8 cellular contexts compared by ENCODE assay signal in genomic region chr17:1228752-1229353, GRCh38. TPM values are rescaled to one million over a fixed set of nuclear protein-coding genes. Genes with fewer than 3 reads are reported as not detected.
DNase-seq lines count a peak whose midpoint lies in the region; ATAC-seq lines count a peak whose summit lies in the region.

No MANE protein-coding gene starts in this region.

- H3K27me3 ChIP-seq in duodenal mucosa (ENCODE audit: control insufficient read depth in 1 of 2, insufficient read depth in 2 of 2, low read length in 2 of 2): no peaks in the 10 kb centered on the region

- peaks cover 0 to 32% of the 10 kb centered on the region in 2 donors for H3K4me1 ChIP-seq in duodenal mucosa (ENCODE audit: control insufficient read depth in 1 of 2, insufficient read depth in 2 of 2, low read length in 2 of 2)

- H3K9me3 ChIP-seq in duodenal mucosa (ENCODE audit: control insufficient read depth in 1 of 2, low read length in 2 of 2): no peaks in the 10 kb centered on the region

- no peak overlapping the region for H3K9ac ChIP-seq in duodenal mucosa (ENCODE audit: low read depth in 1 of 2, low read length in 2 of 2)

- peaks cover 0 to 12% of the 10 kb centered on the region in 2 donors for H3K36me3 ChIP-seq in duodenal mucosa (ENCODE audit: control insufficient read depth in 1 of 2, insufficient read depth in 2 of 2, low read length in 2 of 2)

- H3K4me3 ChIP-seq in duodenal mucosa (ENCODE audit: low read depth in 1 of 2, low read length in 2 of 2): peak overlapping the region; percentile 66 to 73

- H3K27ac ChIP-seq in duodenal mucosa (ENCODE audit: low read depth, low read length): peak overlapping the region; percentile 10

- ATAC-seq in GM18868 (IDR thresholded peaks at IDR 0.05; ENCODE audit: unreplicated experiment) (peak; percentile 4), HG03095 (IDR thresholded peaks at IDR 0.05; ENCODE audit: unreplicated experiment) (peak; percentile 24)

- DNase-seq in retina: peak; percentile 19
- no peak for DNase-seq in middle frontal gyrus (ENCODE audit: extremely low spot score, low spot score)
- no peak for DNase-seq in occipital lobe (lab: John Stamatoyannopoulos, UW)
- no peak for DNase-seq in foreskin melanocyte
- no peak for DNase-seq in UCSD-AML1 (lab: John Stamatoyannopoulos, UW; ENCODE audit: unreplicated experiment)

RNA-seq across cellular contexts. Expression of gene BHLHA9, which starts 41.4 kb away (rescaled TPM):
- not detected for total RNA-seq in occipital lobe

RNA-seq across cellular contexts. Expression of gene ABR, which starts 49.1 kb away (rescaled TPM):
- 134 TPM for total RNA-seq in occipital lobe

RNA-seq across cellular contexts. Expression of gene TRARG1, which starts 50.6 kb away (rescaled TPM):
- not detected for total RNA-seq in occipital lobe
